Comparison of ENCODE assay signal across 28 cellular contexts in genomic region chr9:91024841-91025240, GRCh38.
"Had no signal": no experiment of that assay in that cellular context is flagged by ENCODE, and none has a peak within 500 bp of the region (broad histone marks: within the 10 kb centered on the region; RNA-seq: fewer than 3 reads in every experiment).

No MANE protein-coding gene starts in this region.

- DNase-seq: islet precursor cell; left ventricle myocardium inferior; mesendoderm; naive B cell; natural killer cell; nephron progenitor cell; occipital lobe; right cardiac atrium; stimulated activated CD4-positive, alpha-beta T cell treated with anti-CD3 and anti-CD28 coated beads, Interleukin-12 subunit alpha, Interleukin-12 subunit beta, amount 100 ng/mL, for 4 hours; stimulated activated CD4-positive, alpha-beta T cell treated with anti-CD3 and anti-CD28 coated beads, Interleukin-15, amount 100 ng/mL, for 24 hours; stimulated activated CD4-positive, alpha-beta T cell treated with anti-CD3 and anti-CD28 coated beads, Interleukin-2, amount 100 ng/mL, for 24 hours; stimulated activated CD4-positive, alpha-beta T cell treated with anti-CD3 and anti-CD28 coated beads, Interleukin-4, amount 100 ng/mL, for 1 hour; stimulated activated naive B cell treated with anti-CD40 and anti-IgM and Interleukin-4, amounts not matched to agents 10 μg/mL and 1 μg/mL and 100 μg/mL, for 72 hours; tibial artery; trophoblast cell; upper lobe of right lung had no signal

- H3K79me2 ChIP-seq: hepatocyte had no signal

- H2AFZ ChIP-seq: hepatocyte, neural progenitor cell had no signal

- H3K4me1 ChIP-seq: left ventricle myocardium inferior, neural progenitor cell, suprapubic skin, tibial artery, upper lobe of right lung had no signal

- H3K4me1 Mint-ChIP-seq: mesothelial cell of epicardium, naive B cell, natural killer cell, nephron progenitor cell, neural progenitor cell had no signal

- H3K4me3 Mint-ChIP-seq: mesothelial cell of epicardium; naive B cell; natural killer cell; nephron progenitor cell; neural progenitor cell; stimulated activated naive B cell treated with anti-CD40 and anti-IgM and Interleukin-4, amounts not matched to agents 10 μg/mL and 1 μg/mL and 100 μg/mL, for 72 hours; stimulated activated naive CD8-positive, alpha-beta T cell treated with anti-CD3 and anti-CD28 coated beads, Interleukin-15, Interleukin-2, amounts not matched to agents 100 ng/mL and 50 ng/mL, for 24 hours had no signal

- H3K36me3 ChIP-seq: left ventricle myocardium inferior, neural progenitor cell, neutrophil, suprapubic skin, thoracic aorta, tibial artery, upper lobe of right lung had no signal

- H3K9ac ChIP-seq: neural progenitor cell had no signal

- H3K27me3 ChIP-seq: hepatocyte, neural progenitor cell, suprapubic skin, tibial artery, upper lobe of right lung had no signal

- H3K9me3 ChIP-seq: left ventricle myocardium inferior, neutrophil, suprapubic skin, thoracic aorta, tibial artery, upper lobe of right lung had no signal

- H3K36me3 Mint-ChIP-seq: mesothelial cell of epicardium; naive B cell; natural killer cell; neural progenitor cell; stimulated activated naive B cell treated with anti-CD40 and anti-IgM and Interleukin-4, amounts not matched to agents 10 μg/mL and 1 μg/mL and 100 μg/mL, for 72 hours had no signal

- H3K4me3 ChIP-seq: hepatocyte, left ventricle myocardium inferior, lung, neural progenitor cell, skin epidermis, suprapubic skin, thoracic aorta, tibial artery, upper lobe of right lung had no signal

- H3K27ac Mint-ChIP-seq: mesothelial cell of epicardium; naive B cell; natural killer cell; nephron progenitor cell; neural progenitor cell; progenitor cell of endocrine pancreas; stimulated activated naive B cell treated with anti-CD40 and anti-IgM and Interleukin-4, amounts not matched to agents 10 μg/mL and 1 μg/mL and 100 μg/mL, for 72 hours; stimulated activated naive CD8-positive, alpha-beta T cell treated with anti-CD3 and anti-CD28 coated beads, Interleukin-15, Interleukin-2, amounts not matched to agents 100 ng/mL and 50 ng/mL, for 24 hours had no signal

- FAIRE-seq: urothelium cell line had no signal

- H3K27ac ChIP-seq: hepatocyte, left ventricle myocardium inferior, neural progenitor cell, neutrophil, skin epidermis, suprapubic skin, thoracic aorta, tibial artery, upper lobe of right lung had no signal

- H3K9me3 Mint-ChIP-seq: natural killer cell; stimulated activated naive CD8-positive, alpha-beta T cell treated with anti-CD3 and anti-CD28 coated beads, Interleukin-15, Interleukin-2, amounts not matched to agents 100 ng/mL and 50 ng/mL, for 24 hours had no signal

- H3K4me2 ChIP-seq: hepatocyte, neural progenitor cell had no signal

- ATAC-seq: natural killer cell; right cardiac atrium; sciatic nerve; stimulated activated naive B cell treated with anti-CD40 and anti-IgM and Interleukin-4, amounts not matched to agents 10 μg/mL and 1 μg/mL and 100 μg/mL, for 72 hours; upper lobe of right lung had no signal
